In the genomic region with DNA sequence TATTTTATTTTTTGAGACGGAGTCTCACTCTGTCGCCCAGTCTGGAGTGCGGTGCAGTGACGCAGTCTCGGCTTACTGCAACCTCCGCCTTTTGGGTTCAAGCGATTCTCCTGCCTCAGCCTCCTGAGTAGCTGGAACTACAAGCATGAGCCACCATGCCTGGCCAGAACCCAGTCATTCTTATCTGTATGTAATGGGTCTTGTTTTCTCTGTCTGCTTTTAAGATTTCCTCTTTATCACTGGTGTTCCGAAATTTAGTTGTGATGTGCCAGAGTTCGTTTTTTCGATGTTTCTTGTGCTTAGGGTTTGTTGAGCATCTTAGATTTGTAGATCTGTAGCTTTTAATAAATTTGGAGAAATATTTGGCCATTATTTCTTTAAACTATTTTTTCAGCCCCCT, we compare ENCODE assay signal across 18 cellular contexts.
"Had no signal": no experiment of that assay in that cellular context is flagged by ENCODE, and none has a peak within 500 bp of the region (broad histone marks: within the 10 kb centered on the region; RNA-seq: fewer than 3 reads in every experiment).

No MANE protein-coding gene starts in this region.

- H3K27me3 Mint-ChIP-seq: activated CD4-positive, alpha-beta T cell treated with anti-CD3 and anti-CD28 coated beads, Interleukin-2, amount 10 ng/mL, durations not matched to agents 24 days and 14 days; naive B cell had no signal

- ATAC-seq: left lobe of liver had no signal

- H3K36me3 ChIP-seq: adrenal gland, colonic mucosa, right atrium auricular region, tibial nerve, vagina had no signal

- H3K4me2 ChIP-seq: hepatocyte had no signal

- H3K9me3 Mint-ChIP-seq: activated CD4-positive, alpha-beta T cell treated with anti-CD3 and anti-CD28 coated beads, Interleukin-2, amount 10 ng/mL, durations not matched to agents 24 days and 14 days; naive B cell; T-helper 1 cell treated with Interleukin-12 subunit alpha and Interleukin-12 subunit beta and Interleukin-4 antibody, amounts not matched to agents 30 μg/mL and 1 μg/mL, for 36 hours had no signal

- H3K27ac ChIP-seq: adrenal gland, esophagus muscularis mucosa, hepatocyte, right atrium auricular region, skin epidermis had no signal

- H3K4me3 Mint-ChIP-seq: activated CD4-positive, alpha-beta T cell treated with anti-CD3 and anti-CD28 coated beads, Interleukin-2, amount 10 ng/mL, durations not matched to agents 24 days and 14 days; naive B cell; T-helper 1 cell treated with Interleukin-12 subunit alpha and Interleukin-12 subunit beta and Interleukin-4 antibody, amounts not matched to agents 30 μg/mL and 1 μg/mL, for 36 hours had no signal

- H2AFZ ChIP-seq: hepatocyte had no signal

- DNase-seq: activated CD4-positive, alpha-beta T cell treated with anti-CD3 and anti-CD28 coated beads, Interleukin-2, amount 10 ng/mL, durations not matched to agents 24 days and 14 days; activated CD4-positive, CD25-positive, alpha-beta regulatory T cell; activated gamma-delta T cell; adrenal gland; colonic mucosa; islet precursor cell; naive B cell; occipital lobe; stimulated activated CD4-positive, alpha-beta T cell treated with anti-CD3 and anti-CD28 coated beads, Interleukin-4, amount 100 ng/mL, for 24 hours; stimulated activated naive CD4-positive, alpha-beta T cell had no signal

- H3K27ac Mint-ChIP-seq: T-helper 1 cell treated with Interleukin-12 subunit alpha and Interleukin-12 subunit beta and Interleukin-4 antibody, amounts not matched to agents 30 μg/mL and 1 μg/mL, for 36 hours had no signal

- H3K36me3 Mint-ChIP-seq: naive B cell had no signal

- H3K4me3 ChIP-seq: adrenal gland, colonic mucosa, esophagus muscularis mucosa, hepatocyte, right atrium auricular region, skin epidermis, tibial nerve, vagina had no signal

- H3K27me3 ChIP-seq: adrenal gland, colonic mucosa, esophagus muscularis mucosa, hepatocyte, right atrium auricular region, tibial nerve, vagina had no signal

- H3K9me3 ChIP-seq: adrenal gland, colonic mucosa, esophagus muscularis mucosa, right atrium auricular region, tibial nerve, vagina had no signal
